ENCODE assay signal across 10 cellular contexts in the genomic region with DNA sequence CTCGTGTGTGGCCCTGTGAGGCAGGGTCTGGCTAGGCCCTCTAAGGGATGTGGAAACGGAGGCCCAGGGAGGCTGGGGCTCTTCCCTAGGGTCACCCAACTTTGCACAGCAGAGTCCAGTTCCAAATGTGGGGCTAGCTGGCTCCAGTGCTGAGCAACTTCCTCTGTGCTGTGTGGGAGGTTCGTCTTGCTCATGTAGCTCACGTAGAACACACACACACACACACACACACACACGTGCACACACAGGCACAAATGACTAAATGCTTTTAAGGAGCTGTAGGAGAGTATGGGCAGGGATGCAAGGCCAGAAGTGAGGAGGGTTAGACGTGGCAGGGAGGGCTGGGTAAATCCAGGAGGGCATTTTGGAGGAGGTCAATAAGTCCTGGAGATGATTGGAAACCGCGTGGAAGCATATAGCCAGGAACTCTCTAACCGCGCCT.
A peak's percentile ranks its signal among the peaks of the same experiment; 100 is the strongest.
DNase-seq lines count a peak whose midpoint lies in the region; ATAC-seq and TF ChIP-seq lines count a peak whose summit lies in the region.
"Had no signal": no experiment of that assay in that cellular context is flagged by ENCODE, and none has a peak within 500 bp of the region (broad histone marks: within the 10 kb centered on the region; RNA-seq: fewer than 3 reads in every experiment).

No MANE protein-coding gene starts in this region.

- no peaks in the 10 kb centered on the region for H3K36me3 Mint-ChIP-seq in endothelial cell (ENCODE audit: low read depth, unreplicated experiment)

- ATAC-seq in esophagus mucosa, result peak; percentile 13

- H3K9me3 ChIP-seq in SK-N-SH, result no peaks in the 10 kb centered on the region
- H3K9me3 ChIP-seq: vagina had no signal

- no peak for TF ChIP-seq RAD21 in SK-N-SH (IDR thresholded peaks at IDR 0.05; ENCODE audit: low read length)

- H4K20me1 ChIP-seq in SK-N-SH (ENCODE audit: insufficient read depth), result no peaks in the 10 kb centered on the region

- peaks cover 14% of the 10 kb centered on the region for H3K4me1 Mint-ChIP-seq in endothelial cell (ENCODE audit: unreplicated experiment)

- H3K27me3 ChIP-seq in SK-N-SH (ENCODE audit: insufficient read depth), result peaks cover 8% of the 10 kb centered on the region; the same call in 1 of the 2 replicates
- H3K27me3 ChIP-seq: vagina had no signal

- no peaks in the 10 kb centered on the region for H3K9me2 ChIP-seq in SK-N-SH

- CTCF ChIA-PET in SK-N-SH (lab: Yijun Ruan, JAX), result no interaction called here

- WGBS in SK-N-SH (ENCODE audit: low lambda C conversion rate), result 70% methylated on average over 10 of the region's 10 CpGs

- H3K4me3 Mint-ChIP-seq in endothelial cell (ENCODE audit: unreplicated experiment), result no peak overlapping the region

- H3K79me2 ChIP-seq in SK-N-SH (ENCODE audit: insufficient read depth), result no peaks in the 10 kb centered on the region

- TF ChIP-seq EP300 in SK-N-SH (IDR thresholded peaks at IDR 0.05; ENCODE audit: borderline replicate concordance in 1 of 2, low read depth in 1 of 2, low read length in 1 of 2), result no peak

- no peaks in the 10 kb centered on the region for H3F3A ChIP-seq in SK-N-SH (replicated peaks; ENCODE audit: insufficient read depth)

- no peak overlapping the region for H3K4me3 ChIP-seq in SK-N-SH (ENCODE audit: low read depth in 2 of 2, low read length in 1 of 2)
- H3K4me3 ChIP-seq: vagina had no signal

- H3K27me3 Mint-ChIP-seq in endothelial cell (ENCODE audit: unreplicated experiment), result peaks cover 8% of the 10 kb centered on the region

- no peak overlapping the region for H3K9ac ChIP-seq in SK-N-SH

- H3K9me3 Mint-ChIP-seq in endothelial cell (ENCODE audit: unreplicated experiment), result no peaks in the 10 kb centered on the region

- H3K4me2 ChIP-seq in SK-N-SH, result no peak overlapping the region

- no peak overlapping the region for H3K27ac ChIP-seq in SK-N-SH (ENCODE audit: low read depth in 2 of 2, low read length in 1 of 2)
- H3K27ac ChIP-seq: 22Rv1, vagina had no signal

- POLR2A ChIA-PET in SK-N-SH (lab: Yijun Ruan, JAX), result no interaction called here

- no peak for TF ChIP-seq CTCF in endothelial cell (IDR thresholded peaks at IDR 0.05; ENCODE audit: unreplicated experiment)
- no peak for TF ChIP-seq CTCF in SK-N-SH (IDR thresholded peaks at IDR 0.05)

- H3K4me1 ChIP-seq in SK-N-SH (ENCODE audit: control insufficient read depth in 1 of 2, insufficient read depth in 2 of 2, low read depth in 1 of 2, low read length in 1 of 2), result peaks cover 0 to 22% of the 10 kb centered on the region in 2 experiments; a peak in 1 of 4 replicates

- H3K27ac Mint-ChIP-seq in endothelial cell (ENCODE audit: unreplicated experiment), result no peak overlapping the region

- no peaks in the 10 kb centered on the region for H3K36me3 ChIP-seq in SK-N-SH (replicated peaks in 1 of 2; ENCODE audit: control insufficient read depth in 1 of 2, insufficient read depth in 2 of 2, low read length in 1 of 2)
- H3K36me3 ChIP-seq: vagina had no signal

- DNase-seq in SIG-M5 treated with dmso at 0.1 percent for 504 hours (lab: John Stamatoyannopoulos, UW; ENCODE audit: unreplicated experiment), result peak; percentile 30
- DNase-seq in SIG-M5 (lab: John Stamatoyannopoulos, UW), result no peak
- DNase-seq in NCI-H226, result peak; percentile 69
- peak; percentile 28 for DNase-seq in stimulated activated CD4-positive, alpha-beta T cell treated with anti-CD3 and anti-CD28 coated beads, Interleukin-4, amount 100 ng/mL, for 1 hour
- DNase-seq in endothelial cell (ENCODE audit: low spot score), result no peak
- no peak for DNase-seq in NCI-H2196 (lab: John Stamatoyannopoulos, UW; ENCODE audit: unreplicated experiment)
- DNase-seq in SK-N-SH, result no peak

- no peak overlapping the region for H2AFZ ChIP-seq in SK-N-SH (ENCODE audit: low read depth)

TF ChIP-seq in SK-N-SH, 30 proteins besides CTCF, POLR2A, EP300 and RAD21:
- TF ChIP-seq, protein P1, sequence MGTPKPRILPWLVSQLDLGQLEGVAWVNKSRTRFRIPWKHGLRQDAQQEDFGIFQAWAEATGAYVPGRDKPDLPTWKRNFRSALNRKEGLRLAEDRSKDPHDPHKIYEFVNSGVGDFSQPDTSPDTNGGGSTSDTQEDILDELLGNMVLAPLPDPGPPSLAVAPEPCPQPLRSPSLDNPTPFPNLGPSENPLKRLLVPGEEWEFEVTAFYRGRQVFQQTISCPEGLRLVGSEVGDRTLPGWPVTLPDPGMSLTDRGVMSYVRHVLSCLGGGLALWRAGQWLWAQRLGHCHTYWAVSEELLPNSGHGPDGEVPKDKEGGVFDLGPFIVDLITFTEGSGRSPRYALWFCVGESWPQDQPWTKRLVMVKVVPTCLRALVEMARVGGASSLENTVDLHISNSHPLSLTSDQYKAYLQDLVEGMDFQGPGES (IDR thresholded peaks at IDR 0.05; ENCODE audit: low read depth, low read length), result no peak
- TF ChIP-seq FOXJ3 (CRISPR knock-in tag; IDR thresholded peaks at IDR 0.05), result no peak
- TF ChIP-seq GABPA (IDR thresholded peaks at IDR 0.05; ENCODE audit: low read depth), result no peak
- no peak for TF ChIP-seq RFX5 (IDR thresholded peaks at IDR 0.05; ENCODE audit: low read length)
- TF ChIP-seq, protein P2, sequence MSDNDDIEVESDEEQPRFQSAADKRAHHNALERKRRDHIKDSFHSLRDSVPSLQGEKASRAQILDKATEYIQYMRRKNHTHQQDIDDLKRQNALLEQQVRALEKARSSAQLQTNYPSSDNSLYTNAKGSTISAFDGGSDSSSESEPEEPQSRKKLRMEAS (IDR thresholded peaks at IDR 0.05; ENCODE audit: low read depth), result no peak
- TF ChIP-seq FOSL2 (IDR thresholded peaks at IDR 0.05; ENCODE audit: borderline replicate concordance, low read depth), result no peak
- no peak for TF ChIP-seq RXRA (IDR thresholded peaks at IDR 0.05; ENCODE audit: borderline replicate concordance, low read depth)
- TF ChIP-seq CHD2 (IDR thresholded peaks at IDR 0.05; ENCODE audit: low read length, partially characterized antibody), result no peak
- no peak for TF ChIP-seq YY1 (IDR thresholded peaks at IDR 0.05; ENCODE audit: low read depth)
- no peak for TF ChIP-seq TAF1 (IDR thresholded peaks at IDR 0.05; ENCODE audit: borderline replicate concordance, low read depth, low read length)
- TF ChIP-seq POLR2AphosphoS5 (IDR thresholded peaks at IDR 0.05; ENCODE audit: low read depth, low read length), result no peak
- no peak for TF ChIP-seq TEAD4 (IDR thresholded peaks at IDR 0.05; ENCODE audit: borderline replicate concordance, insufficient read depth)
- TF ChIP-seq, protein P3, sequence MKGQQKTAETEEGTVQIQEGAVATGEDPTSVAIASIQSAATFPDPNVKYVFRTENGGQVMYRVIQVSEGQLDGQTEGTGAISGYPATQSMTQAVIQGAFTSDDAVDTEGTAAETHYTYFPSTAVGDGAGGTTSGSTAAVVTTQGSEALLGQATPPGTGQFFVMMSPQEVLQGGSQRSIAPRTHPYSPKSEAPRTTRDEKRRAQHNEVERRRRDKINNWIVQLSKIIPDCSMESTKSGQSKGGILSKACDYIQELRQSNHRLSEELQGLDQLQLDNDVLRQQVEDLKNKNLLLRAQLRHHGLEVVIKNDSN (IDR thresholded peaks at IDR 0.05; ENCODE audit: borderline replicate concordance, low read depth), result no peak
- no peak for TF ChIP-seq NRF1 (IDR thresholded peaks at IDR 0.05; ENCODE audit: low read depth, low read length)
- no peak for TF ChIP-seq JUND (IDR thresholded peaks at IDR 0.05)
- TF ChIP-seq SIN3A (IDR thresholded peaks at IDR 0.05; ENCODE audit: borderline replicate concordance, low read depth, low read length), result no peak
- TF ChIP-seq SMC3 (IDR thresholded peaks at IDR 0.05; ENCODE audit: low read depth, low read length), result no peak
- TF ChIP-seq, protein P4, sequence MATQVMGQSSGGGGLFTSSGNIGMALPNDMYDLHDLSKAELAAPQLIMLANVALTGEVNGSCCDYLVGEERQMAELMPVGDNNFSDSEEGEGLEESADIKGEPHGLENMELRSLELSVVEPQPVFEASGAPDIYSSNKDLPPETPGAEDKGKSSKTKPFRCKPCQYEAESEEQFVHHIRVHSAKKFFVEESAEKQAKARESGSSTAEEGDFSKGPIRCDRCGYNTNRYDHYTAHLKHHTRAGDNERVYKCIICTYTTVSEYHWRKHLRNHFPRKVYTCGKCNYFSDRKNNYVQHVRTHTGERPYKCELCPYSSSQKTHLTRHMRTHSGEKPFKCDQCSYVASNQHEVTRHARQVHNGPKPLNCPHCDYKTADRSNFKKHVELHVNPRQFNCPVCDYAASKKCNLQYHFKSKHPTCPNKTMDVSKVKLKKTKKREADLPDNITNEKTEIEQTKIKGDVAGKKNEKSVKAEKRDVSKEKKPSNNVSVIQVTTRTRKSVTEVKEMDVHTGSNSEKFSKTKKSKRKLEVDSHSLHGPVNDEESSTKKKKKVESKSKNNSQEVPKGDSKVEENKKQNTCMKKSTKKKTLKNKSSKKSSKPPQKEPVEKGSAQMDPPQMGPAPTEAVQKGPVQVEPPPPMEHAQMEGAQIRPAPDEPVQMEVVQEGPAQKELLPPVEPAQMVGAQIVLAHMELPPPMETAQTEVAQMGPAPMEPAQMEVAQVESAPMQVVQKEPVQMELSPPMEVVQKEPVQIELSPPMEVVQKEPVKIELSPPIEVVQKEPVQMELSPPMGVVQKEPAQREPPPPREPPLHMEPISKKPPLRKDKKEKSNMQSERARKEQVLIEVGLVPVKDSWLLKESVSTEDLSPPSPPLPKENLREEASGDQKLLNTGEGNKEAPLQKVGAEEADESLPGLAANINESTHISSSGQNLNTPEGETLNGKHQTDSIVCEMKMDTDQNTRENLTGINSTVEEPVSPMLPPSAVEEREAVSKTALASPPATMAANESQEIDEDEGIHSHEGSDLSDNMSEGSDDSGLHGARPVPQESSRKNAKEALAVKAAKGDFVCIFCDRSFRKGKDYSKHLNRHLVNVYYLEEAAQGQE (IDR thresholded peaks at IDR 0.05; ENCODE audit: low read depth, low read length), result no peak
- TF ChIP-seq MXI1 (IDR thresholded peaks at IDR 0.05; ENCODE audit: low read depth, low read length), result no peak

Comparison
In these comparisons a context has a peak if more than half of its experiments do, and no peak if none do; other contexts are left out.
1. DNase-seq: peak in SIG-M5 treated with dmso at 0.1 percent for 504 hours (single experiment), NCI-H226 (single experiment) and stimulated activated CD4-positive, alpha-beta T cell treated with anti-CD3 and anti-CD28 coated beads, Interleukin-4, amount 100 ng/mL, for 1 hour (single experiment); none in SIG-M5 (single experiment), endothelial cell (single experiment), NCI-H2196 (single experiment) and SK-N-SH (single experiment).